Comparison of ENCODE assay signal across 8 cellular contexts in the genomic region with DNA sequence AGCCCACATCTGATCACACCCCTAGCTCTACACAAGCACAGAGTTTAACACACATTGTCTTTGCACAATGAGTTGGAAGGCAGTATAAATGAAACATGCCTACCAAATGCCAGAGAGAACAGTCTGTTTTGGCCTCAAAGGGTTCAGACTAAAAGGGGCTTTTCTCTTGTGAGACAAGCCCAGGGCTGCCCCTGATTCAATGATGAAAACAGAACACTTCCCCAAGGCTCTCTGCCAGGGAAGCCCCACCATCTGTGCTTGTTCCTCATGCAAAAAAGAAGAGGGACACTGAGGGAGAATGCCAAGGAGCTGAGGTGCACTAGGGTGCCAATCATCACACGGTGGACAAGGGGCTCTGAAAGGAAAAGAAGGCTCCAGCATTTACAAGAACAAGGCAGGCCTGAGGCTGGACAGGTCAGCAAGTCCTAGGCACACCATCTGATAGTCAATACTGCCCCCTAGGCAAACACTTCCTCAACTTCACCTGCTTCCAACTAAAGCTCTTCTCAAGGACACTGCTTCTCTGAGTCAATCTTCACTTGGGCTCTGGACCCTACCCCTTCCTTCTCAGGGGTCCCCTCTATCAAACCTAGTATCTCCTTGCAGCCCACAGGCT. TPM values are rescaled to one million over a fixed set of nuclear protein-coding genes. Genes with fewer than 3 reads are reported as not detected.
DNase-seq lines count a peak whose midpoint lies in the region; ATAC-seq, FAIRE-seq and TF ChIP-seq lines count a peak whose summit lies in the region.

No MANE protein-coding gene starts in this region.

- H3K27me3 ChIP-seq in bronchial epithelial cell (ENCODE audit: control insufficient read depth, insufficient read depth, low read length) (no peaks in the 10 kb centered on the region), osteoblast (ENCODE audit: insufficient read depth, low read length) (no peaks in the 10 kb centered on the region), esophagus squamous epithelium (no peaks in the 10 kb centered on the region)

- H3K4me3 ChIP-seq in bronchial epithelial cell (ENCODE audit: low read depth, low read length) (no peak overlapping the region), osteoblast (ENCODE audit: insufficient read depth, low read length) (no peak overlapping the region), esophagus squamous epithelium (no peak overlapping the region)

- peaks cover 29% of the 10 kb centered on the region for H3K36me3 ChIP-seq in bronchial epithelial cell (ENCODE audit: control insufficient read depth, insufficient read depth, low read length)
- peaks cover 38% of the 10 kb centered on the region for H3K36me3 ChIP-seq in osteoblast (ENCODE audit: insufficient read depth, low read length)
- peaks cover 16 to 93% (median 32%) of the 10 kb centered on the region in 3 donors for H3K36me3 ChIP-seq in esophagus squamous epithelium

- H3K4me1 ChIP-seq in osteoblast (ENCODE audit: insufficient read depth, low read length) (peaks cover 13% of the 10 kb centered on the region), esophagus squamous epithelium (peaks cover 0 to 17% (median 0%) of the 10 kb centered on the region in 3 donors)

- ATAC-seq in HG02798 (IDR thresholded peaks at IDR 0.05; ENCODE audit: poor library complexity, unreplicated experiment) = no peak
- no peak for ATAC-seq in HG02678 (IDR thresholded peaks at IDR 0.05; ENCODE audit: unreplicated experiment)
- ATAC-seq in HG03520 (IDR thresholded peaks at IDR 0.05; ENCODE audit: unreplicated experiment) = no peak

- TF ChIP-seq CTCF in GM12872 (IDR thresholded peaks at IDR 0.05; ENCODE audit: insufficient read depth, low read depth, low read length) (peak; percentile 57; the same call in 2 of the 3 replicates), bronchial epithelial cell (IDR thresholded peaks at IDR 0.05; ENCODE audit: insufficient read depth, low read length, severe bottlenecking) (peak; percentile 48), osteoblast (IDR thresholded peaks at IDR 0.05; ENCODE audit: extremely low read depth, low read depth, low read length) (peak; percentile 52), esophagus squamous epithelium (IDR thresholded peaks at IDR 0.05) (peak in 3 of 6 experiments; percentile 7 to 42 (median 15))

- H3K9me3 ChIP-seq in osteoblast (ENCODE audit: low read depth, low read length) (no peaks in the 10 kb centered on the region), esophagus squamous epithelium (no peaks in the 10 kb centered on the region)

- intact Hi-C loops in esophagus squamous epithelium (cut with DNase I) = no loop called here

- no peak for TF ChIP-seq POLR2A in esophagus squamous epithelium (IDR thresholded peaks at IDR 0.05)

- peak; percentile 70 for FAIRE-seq in bronchial epithelial cell (lab: Jason Lieb, UNC)

- H3K4me2 ChIP-seq in osteoblast (ENCODE audit: insufficient read depth, low read length) = peak overlapping the region; percentile 13

- H2AFZ ChIP-seq in osteoblast (ENCODE audit: low read length) = no peak overlapping the region

- peak overlapping the region; percentile 26 for H3K27ac ChIP-seq in osteoblast (ENCODE audit: low read depth, low read length)
- peak overlapping the region in 1 of 4 donors; percentile 10 for H3K27ac ChIP-seq in esophagus squamous epithelium

- DNase-seq in NCI-H2029 (lab: John Stamatoyannopoulos, UW) (peak; percentile 19), bronchial epithelial cell (ENCODE audit: low read depth) (peak; percentile 28), osteoblast (ENCODE audit: insufficient read length, low spot score, missing footprints) (no peak), esophagus squamous epithelium (lab: John Stamatoyannopoulos, UW) (no peak)

- H3K79me2 ChIP-seq in osteoblast (ENCODE audit: insufficient read depth, low read length) = no peaks in the 10 kb centered on the region

- 0 to 25% methylated on average over 1 of the region's 1 CpG for WGBS in esophagus squamous epithelium, 2 donors

- peaks cover 11% of the 10 kb centered on the region for H4K20me1 ChIP-seq in osteoblast (ENCODE audit: insufficient read depth, low read length)

RNA-seq across cellular contexts. Expression of a gene that starts 37.5 kb away (rescaled TPM):
- total RNA-seq in bronchial epithelial cell = 3.2 and 5.1 TPM in 2 replicates
- under 0.01 TPM in 2 replicates for total RNA-seq in osteoblast
- 10 to 100 TPM in 3 of 4 donors, 1 to 10 TPM in 1; 7.2 to 24.7 (median 17.7) TPM for total RNA-seq in esophagus squamous epithelium

Comparison
In these comparisons a context has a peak if more than half of its experiments do, and no peak if none do; other contexts are left out.
1. DNase-seq: peak in NCI-H2029 (single experiment) and bronchial epithelial cell (single experiment); none in osteoblast (single experiment) and esophagus squamous epithelium (single experiment).